Comparison of ENCODE assay signal across 28 cellular contexts in the genomic region with DNA sequence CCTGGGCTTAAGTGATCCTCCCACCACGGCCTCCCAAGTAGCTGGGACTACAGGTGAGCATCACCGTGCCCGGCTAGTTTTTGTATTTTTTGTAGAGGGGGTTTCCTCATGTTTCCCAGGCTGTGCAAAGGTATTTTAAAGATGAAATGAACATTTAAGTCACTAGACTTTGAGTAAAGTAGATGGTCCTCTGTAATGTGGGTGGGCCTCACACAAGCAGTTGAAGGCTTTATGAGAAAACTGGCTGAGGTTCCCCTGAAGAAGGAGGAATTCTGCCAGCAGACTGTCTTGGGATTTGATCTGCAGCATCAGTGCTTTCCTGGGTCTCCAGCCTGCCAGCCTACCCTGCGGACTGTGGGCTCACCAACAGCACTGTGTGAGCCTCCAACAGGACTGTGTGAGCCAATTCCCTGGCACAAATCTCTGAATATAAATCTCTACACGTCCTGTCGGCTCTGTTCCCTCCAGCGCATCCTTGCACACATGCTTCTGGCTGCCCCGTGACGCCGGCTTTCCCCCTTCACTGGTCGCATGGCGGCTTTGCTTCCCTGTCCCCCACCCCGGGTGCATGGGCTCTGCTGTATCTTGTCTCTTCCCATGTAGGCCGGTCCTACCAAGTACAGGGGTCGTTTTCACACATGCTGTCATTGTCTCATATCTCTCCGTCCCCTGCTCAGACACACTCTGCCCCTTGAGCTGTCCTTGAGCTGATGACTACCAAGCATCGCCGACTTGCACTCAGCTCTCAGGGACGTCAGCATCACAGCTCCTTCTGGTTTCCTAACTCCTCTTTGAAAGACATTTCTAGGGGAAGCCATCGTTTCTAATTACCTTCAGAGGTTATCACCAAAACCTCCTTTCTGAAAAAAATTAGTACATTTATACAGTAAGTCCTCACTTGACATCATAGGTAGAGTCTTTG.
"Had no signal": no experiment of that assay in that cellular context is flagged by ENCODE, and none has a peak within 500 bp of the region (broad histone marks: within the 10 kb centered on the region; RNA-seq: fewer than 3 reads in every experiment).

No MANE protein-coding gene starts in this region.

- ATAC-seq: activated CD8-positive, alpha-beta T cell treated with anti-CD3 and anti-CD28 coated beads for 36 hours; activated T-cell treated with anti-CD3 and anti-CD28 coated beads, Interleukin-2, amount 50 U/mL, for 72 hours; activated T-helper 17 cell treated with anti-CD3 and anti-CD28 coated beads, Interleukin-2, amount 50 U/mL, for 72 hours; body of pancreas had no signal

- H3K4me3 ChIP-seq: body of pancreas, breast epithelium had no signal

- H3K27me3 ChIP-seq: body of pancreas, breast epithelium had no signal

- H3K9me3 ChIP-seq: body of pancreas, breast epithelium had no signal

- H3K4me1 ChIP-seq: breast epithelium had no signal

- H3K9me3 Mint-ChIP-seq: activated CD4-positive, alpha-beta T cell treated with anti-CD3 and anti-CD28 coated beads, Interleukin-2, amount 10 ng/mL, durations not matched to agents 24 days and 14 days; activated CD8-positive, alpha-beta T cell treated with anti-CD3 and anti-CD28 coated beads for 36 hours; activated naive CD8-positive, alpha-beta T cell treated with anti-CD3 and anti-CD28 coated beads for 36 hours; activated T-cell treated with anti-CD3 and anti-CD28 coated beads, Interleukin-2, amount 50 U/mL, for 72 hours; activated T-helper 17 cell treated with anti-CD3 and anti-CD28 coated beads, Interleukin-2, amount 50 U/mL, for 72 hours; T-helper 2 cell treated with Interferon-gamma antibody and Interleukin-4, amounts not matched to agents 5 μg/mL and 100 μg/mL, for 36 hours had no signal

- H3K36me3 ChIP-seq: breast epithelium had no signal

- H3K4me3 Mint-ChIP-seq: activated CD4-positive, alpha-beta T cell treated with anti-CD3 and anti-CD28 coated beads, Interleukin-2, amount 10 ng/mL, durations not matched to agents 24 days and 14 days; activated CD8-positive, alpha-beta T cell treated with anti-CD3 and anti-CD28 coated beads for 36 hours; activated naive CD8-positive, alpha-beta T cell treated with anti-CD3 and anti-CD28 coated beads for 36 hours; activated T-cell treated with anti-CD3 and anti-CD28 coated beads, Interleukin-2, amount 50 U/mL, for 72 hours; activated T-helper 17 cell treated with anti-CD3 and anti-CD28 coated beads, Interleukin-2, amount 50 U/mL, for 72 hours; T-helper 2 cell treated with Interferon-gamma antibody and Interleukin-4, amounts not matched to agents 5 μg/mL and 100 μg/mL, for 36 hours had no signal

- H3K27ac ChIP-seq: body of pancreas, breast epithelium had no signal

- DNase-seq: activated CD4-positive, alpha-beta T cell treated with anti-CD3 and anti-CD28 coated beads, Interleukin-2, amount 10 ng/mL, durations not matched to agents 24 days and 14 days; activated CD4-positive, alpha-beta T cell treated with anti-CD3 and anti-CD28 coated beads, Interleukin-2, amount 50 U/mL, for 4 hours; activated CD8-positive, alpha-beta T cell treated with anti-CD3 and anti-CD28 coated beads for 36 hours; activated effector memory CD4-positive, alpha-beta T cell treated with anti-CD3 and anti-CD28 coated beads, Interleukin-2, amount 50 U/mL, for 16 hours; activated naive CD4-positive, alpha-beta T cell; activated naive CD4-positive, alpha-beta T cell treated with anti-CD3 and anti-CD28 coated beads, Interleukin-2, amount 50 U/mL, for 16 hours; activated naive CD8-positive, alpha-beta T cell treated with anti-CD3 and anti-CD28 coated beads for 36 hours; activated T-cell treated with anti-CD3 and anti-CD28 coated beads, Interleukin-2, amount 50 U/mL, for 1 hour; activated T-cell treated with anti-CD3 and anti-CD28 coated beads, Interleukin-2, amount 50 U/mL, for 72 hours; amygdala; body of pancreas; MM.1S; MV-4-11; NCI-H1092; NCI-H146; NCI-H187; NCI-H2029 treated with DMSO at 0.1 percent for 48 hours; NCI-H2107; NCI-H2171; NCI-H510A; NCI-H526; NCI-H748 treated with DMSO at 0.1 percent for 48 hours; NK-92 treated with Interleukin-12 subunit alpha and Interleukin-12 subunit beta, amount 100 ng/mL, for 24 hours; OCI-M1; Right ventricle myocardium superior had no signal

- H3K27ac Mint-ChIP-seq: activated CD4-positive, alpha-beta T cell treated with anti-CD3 and anti-CD28 coated beads, Interleukin-2, amount 10 ng/mL, durations not matched to agents 24 days and 14 days; activated CD8-positive, alpha-beta T cell treated with anti-CD3 and anti-CD28 coated beads for 36 hours; activated naive CD8-positive, alpha-beta T cell treated with anti-CD3 and anti-CD28 coated beads for 36 hours; activated T-cell treated with anti-CD3 and anti-CD28 coated beads, Interleukin-2, amount 50 U/mL, for 72 hours; activated T-helper 17 cell treated with anti-CD3 and anti-CD28 coated beads, Interleukin-2, amount 50 U/mL, for 72 hours; T-helper 2 cell treated with Interferon-gamma antibody and Interleukin-4, amounts not matched to agents 5 μg/mL and 100 μg/mL, for 36 hours had no signal

- H3K36me3 Mint-ChIP-seq: activated naive CD8-positive, alpha-beta T cell treated with anti-CD3 and anti-CD28 coated beads for 36 hours had no signal

- H3K4me1 Mint-ChIP-seq: activated CD4-positive, alpha-beta T cell treated with anti-CD3 and anti-CD28 coated beads, Interleukin-2, amount 10 ng/mL, durations not matched to agents 24 days and 14 days; activated naive CD8-positive, alpha-beta T cell treated with anti-CD3 and anti-CD28 coated beads for 36 hours; activated T-helper 17 cell treated with anti-CD3 and anti-CD28 coated beads, Interleukin-2, amount 50 U/mL, for 72 hours had no signal
